In the genomic region with DNA sequence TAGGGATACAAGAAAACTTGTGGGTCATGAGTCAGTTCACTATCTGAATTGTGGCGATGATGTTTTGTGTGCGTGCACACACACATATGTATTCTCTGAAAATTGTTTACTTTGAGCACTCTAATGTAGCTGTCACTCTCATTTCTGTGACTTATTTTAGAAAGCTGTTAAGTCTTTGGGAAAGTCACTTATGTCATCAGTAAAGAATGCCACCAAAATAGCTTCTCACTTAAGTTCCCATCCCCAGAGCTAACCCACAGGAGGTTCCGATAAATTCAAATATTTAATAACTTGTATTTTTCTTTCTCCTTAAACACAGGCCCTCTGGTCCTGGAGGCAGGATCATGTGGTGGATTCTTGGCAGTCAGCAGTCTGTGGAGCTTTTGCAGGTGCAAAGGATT, we compare ENCODE assay signal across 17 cellular contexts.
A peak's percentile ranks its signal among the peaks of the same experiment; 100 is the strongest.
DNase-seq lines count a peak whose midpoint lies in the region; ATAC-seq, FAIRE-seq and TF ChIP-seq lines count a peak whose summit lies in the region.
"Had no signal": no experiment of that assay in that cellular context is flagged by ENCODE, and none has a peak within 500 bp of the region (broad histone marks: within the 10 kb centered on the region; RNA-seq: fewer than 3 reads in every experiment).

No MANE protein-coding gene starts in this region.

- H3K27ac Mint-ChIP-seq in T-helper 17 cell (peak overlapping the region; percentile 80), osteocyte (ENCODE audit: unreplicated experiment) (peak overlapping the region; percentile 85)
- H3K27ac Mint-ChIP-seq: activated naive CD8-positive, alpha-beta T cell treated with anti-CD3 and anti-CD28 coated beads, Interleukin-2, amount 10 ng/mL, durations not matched to agents 7 days and 5 days had no signal

- no peaks in the 10 kb centered on the region for H3K36me3 Mint-ChIP-seq in T-helper 17 cell (ENCODE audit: low read depth)
- peaks cover 3% of the 10 kb centered on the region for H3K36me3 Mint-ChIP-seq in osteocyte (ENCODE audit: unreplicated experiment)

- H3K4me1 ChIP-seq in small intestine (ENCODE audit: control insufficient read depth in 2 of 2, insufficient read depth in 1 of 2, low read depth in 1 of 2, low read length in 1 of 2) = no peaks in the 10 kb centered on the region

- FAIRE-seq in small intestine (lab: Jason Lieb, UNC) (no peak), GM12892 (lab: Jason Lieb, UNC) (no peak)

- no peak for TF ChIP-seq POLR2A in GM12892 (IDR thresholded peaks at IDR 0.05; ENCODE audit: low read depth, low read length)

- no peak overlapping the region for H3K27ac ChIP-seq in small intestine (ENCODE audit: low read depth in 1 of 2, low read length in 1 of 2)
- H3K27ac ChIP-seq: dorsolateral prefrontal cortex, neutrophil had no signal

- no peak for ATAC-seq in T-helper 17 cell
- ATAC-seq: activated CD4-positive, CD25-positive, alpha-beta regulatory T cell treated with anti-CD3 and anti-CD28 coated beads, Interleukin-2, amount 50 U/mL, for 24 hours; left colon had no signal

- DNase-seq in Daoy (ENCODE audit: low read depth) = peak; percentile 39
- DNase-seq in T-helper 17 cell = no peak
- peak; percentile 20 for DNase-seq in fibroblast of the conjunctiva (ENCODE audit: low read depth)
- DNase-seq in osteocyte (ENCODE audit: extremely low spot score, unreplicated experiment) = no peak
- DNase-seq in MV-4-11 (lab: John Stamatoyannopoulos, UW) = no peak
- DNase-seq in small intestine = no peak
- no peak for DNase-seq in SHP77 treated with DMSO at 0.1 percent for 48 hours (lab: John Stamatoyannopoulos, UW)
- DNase-seq in GM12892 (ENCODE audit: insufficient read length) = no peak
- DNase-seq: activated naive CD8-positive, alpha-beta T cell treated with anti-CD3 and anti-CD28 coated beads, Interleukin-2, amount 10 ng/mL, durations not matched to agents 7 days and 5 days; activated T-cell treated with anti-CD3 and anti-CD28 coated beads for 4 hours; C1 segment of cervical spinal cord; dorsolateral prefrontal cortex; left colon; NCI-H2081 treated with DMSO at 0.1 percent for 48 hours; SW 1271 had no signal

- 75 to 92% (median 92%) methylated on average over 3 of the region's 3 CpGs for WGBS in small intestine, 3 donors

- H3K4me3 ChIP-seq in small intestine (ENCODE audit: low read depth in 1 of 2, low read length in 2 of 2) = no peak overlapping the region
- H3K4me3 ChIP-seq: dorsolateral prefrontal cortex had no signal

- no peaks in the 10 kb centered on the region for H3K9me3 Mint-ChIP-seq in osteocyte (ENCODE audit: unreplicated experiment)
- H3K9me3 Mint-ChIP-seq: activated naive CD8-positive, alpha-beta T cell treated with anti-CD3 and anti-CD28 coated beads, Interleukin-2, amount 10 ng/mL, durations not matched to agents 7 days and 5 days had no signal

- H3K4me3 Mint-ChIP-seq in T-helper 17 cell = no peak overlapping the region
- H3K4me3 Mint-ChIP-seq in osteocyte (ENCODE audit: unreplicated experiment) = no peak overlapping the region
- H3K4me3 Mint-ChIP-seq: activated naive CD8-positive, alpha-beta T cell treated with anti-CD3 and anti-CD28 coated beads, Interleukin-2, amount 10 ng/mL, durations not matched to agents 7 days and 5 days had no signal

- H3K9me3 ChIP-seq in T-helper 17 cell (ENCODE audit: control insufficient read depth, low read length, poor library complexity, severe bottlenecking) = no peaks in the 10 kb centered on the region
- H3K9me3 ChIP-seq in small intestine (ENCODE audit: control insufficient read depth, low read depth) = no peaks in the 10 kb centered on the region
- H3K9me3 ChIP-seq: neutrophil had no signal

- TF ChIP-seq CTCF in osteocyte (IDR thresholded peaks at IDR 0.05) = no peak

- H3K27me3 Mint-ChIP-seq in T-helper 17 cell = no peaks in the 10 kb centered on the region
- no peaks in the 10 kb centered on the region for H3K27me3 Mint-ChIP-seq in osteocyte (ENCODE audit: unreplicated experiment)
- H3K27me3 Mint-ChIP-seq: activated naive CD8-positive, alpha-beta T cell treated with anti-CD3 and anti-CD28 coated beads, Interleukin-2, amount 10 ng/mL, durations not matched to agents 7 days and 5 days had no signal

- no peaks in the 10 kb centered on the region for H3K36me3 ChIP-seq in small intestine (ENCODE audit: control insufficient read depth in 2 of 2, insufficient read depth in 2 of 2, low read length in 2 of 2)
- H3K36me3 ChIP-seq: neutrophil had no signal

- H3K4me1 Mint-ChIP-seq in T-helper 17 cell (peaks cover 2% of the 10 kb centered on the region), osteocyte (ENCODE audit: unreplicated experiment) (peaks cover 59% of the 10 kb centered on the region)
- H3K4me1 Mint-ChIP-seq: activated naive CD8-positive, alpha-beta T cell treated with anti-CD3 and anti-CD28 coated beads, Interleukin-2, amount 10 ng/mL, durations not matched to agents 7 days and 5 days had no signal

- H3K27me3 ChIP-seq in small intestine (ENCODE audit: control insufficient read depth in 2 of 2, insufficient read depth in 2 of 2, low read length in 2 of 2) = no peaks in the 10 kb centered on the region
- H3K27me3 ChIP-seq: dorsolateral prefrontal cortex, neutrophil had no signal

Comparison
In these comparisons a context has a peak if more than half of its experiments do, and no peak if none do; other contexts are left out.
1. DNase-seq: peak in Daoy (single experiment) and fibroblast of the conjunctiva (single experiment); none in T-helper 17 cell (0 of 3), osteocyte (single experiment), MV-4-11 (single experiment), small intestine (single experiment), SHP77 treated with DMSO at 0.1 percent for 48 hours (single experiment) and GM12892 (single experiment).